9 cellular contexts compared by ENCODE assay signal in the genomic region with DNA sequence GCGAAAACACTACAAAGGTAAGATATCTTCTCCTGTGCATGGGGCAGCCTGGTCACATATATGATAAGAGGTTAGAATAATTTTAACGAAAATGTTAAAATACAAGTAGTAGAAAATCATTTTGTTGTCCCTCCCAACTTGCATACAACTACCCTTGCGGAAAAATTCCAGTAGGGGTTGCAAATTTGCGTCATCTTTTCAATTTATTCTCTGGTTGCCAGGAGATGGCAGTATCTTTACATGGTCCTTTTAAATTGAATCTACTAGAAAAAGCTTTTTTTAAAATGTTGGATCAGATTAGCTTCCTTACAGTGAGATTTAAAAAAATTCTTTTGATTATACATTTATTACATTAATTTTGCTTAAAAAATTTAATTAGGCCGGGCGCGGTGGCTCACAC. TPM values are rescaled to one million over a fixed set of nuclear protein-coding genes. Genes with fewer than 3 reads are reported as not detected.
DNase-seq lines count a peak whose midpoint lies in the region; ATAC-seq lines count a peak whose summit lies in the region.
"Had no signal": no experiment of that assay in that cellular context is flagged by ENCODE, and none has a peak within 500 bp of the region (broad histone marks: within the 10 kb centered on the region; RNA-seq: fewer than 3 reads in every experiment).

No MANE protein-coding gene starts in this region.

- ATAC-seq in activated CD4-positive, alpha-beta T cell treated with anti-CD3 and anti-CD28 coated beads for 36 hours, result no peak
- ATAC-seq in GM19324 (IDR thresholded peaks at IDR 0.05; ENCODE audit: low FRiP score, unreplicated experiment), result no peak

- peak; percentile 67 for DNase-seq in G401 (ENCODE audit: low spot score)
- DNase-seq in NAMALWA (ENCODE audit: low spot score), result peak; percentile 49
- DNase-seq in cerebellar cortex (ENCODE audit: low spot score), result peak; percentile 66
- DNase-seq in myocyte (ENCODE audit: low read depth), result peak; percentile 35
- no peak for DNase-seq in activated CD4-positive, alpha-beta T cell treated with anti-CD3 and anti-CD28 coated beads for 36 hours
- DNase-seq in activated CD8-positive, alpha-beta memory T cell treated with anti-CD3 and anti-CD28 coated beads, Interleukin-2, amount 50 U/mL, for 48 hours, result no peak
- no peak for DNase-seq in NCI-H526 (lab: John Stamatoyannopoulos, UW)
- DNase-seq: activated T-cell treated with anti-CD3 and anti-CD28 coated beads for 4 hours had no signal

- peaks cover 3% of the 10 kb centered on the region for H3K4me1 Mint-ChIP-seq in activated CD4-positive, alpha-beta T cell treated with anti-CD3 and anti-CD28 coated beads for 36 hours

- in situ Hi-C loops in G401 (cut with HindIII; ENCODE audit: low sequenced_read_pairs), result no loop called here

- no peak overlapping the region for H3K4me3 Mint-ChIP-seq in activated CD4-positive, alpha-beta T cell treated with anti-CD3 and anti-CD28 coated beads for 36 hours

- H3K36me3 Mint-ChIP-seq in activated CD4-positive, alpha-beta T cell treated with anti-CD3 and anti-CD28 coated beads for 36 hours (ENCODE audit: low read depth), result peaks cover 48% of the 10 kb centered on the region

- POLR2A ChIA-PET in activated CD4-positive, alpha-beta T cell treated with anti-CD3 and anti-CD28 coated beads for 36 hours (lab: Charles Lee), result no interaction called here

- CTCF ChIA-PET in activated CD4-positive, alpha-beta T cell treated with anti-CD3 and anti-CD28 coated beads for 36 hours (lab: Charles Lee), result interaction anchor here (0.7 kb wide), 1 partner anchor 103 kb away, joined by 3 read pairs; no protein-coding TSS in a partner anchor

- no peaks in the 10 kb centered on the region for H3K9me3 Mint-ChIP-seq in activated CD4-positive, alpha-beta T cell treated with anti-CD3 and anti-CD28 coated beads for 36 hours (ENCODE audit: low read depth)

- intact Hi-C loops in activated CD4-positive, alpha-beta T cell treated with anti-CD3 and anti-CD28 coated beads for 36 hours (cut with DNase I, micrococcal nuclease), result no loop called here

- no peaks in the 10 kb centered on the region for H3K27me3 Mint-ChIP-seq in activated CD4-positive, alpha-beta T cell treated with anti-CD3 and anti-CD28 coated beads for 36 hours

- H3K27ac Mint-ChIP-seq in activated CD4-positive, alpha-beta T cell treated with anti-CD3 and anti-CD28 coated beads for 36 hours, result no peak overlapping the region

RNA-seq across cellular contexts. Expression of gene S100PBP, which starts 10.9 kb away (rescaled TPM):
- 27.6 and 48.3 TPM in 2 replicates for total RNA-seq in G401 (2014; rRNA removed; shearing (Covaris generic))
- 18.4 and 27.9 TPM in 2 replicates for total RNA-seq in myocyte
- polyA plus RNA-seq in myocyte (2012), result 19.4 TPM
- 10 to 100 TPM; 27.9 to 34.3 TPM for total RNA-seq in activated CD4-positive, alpha-beta T cell treated with anti-CD3 and anti-CD28 coated beads for 36 hours

RNA-seq across cellular contexts. Expression of gene YARS1, which starts 11.2 kb away (rescaled TPM):
- total RNA-seq in G401 (2014; rRNA removed; shearing (Covaris generic)), result 121 and 140 TPM in 2 replicates
- 76.2 and 79.9 TPM in 2 replicates for total RNA-seq in myocyte
- 134 TPM for polyA plus RNA-seq in myocyte (2012)
- 100 to 1,000 TPM; 259 to 309 TPM for total RNA-seq in activated CD4-positive, alpha-beta T cell treated with anti-CD3 and anti-CD28 coated beads for 36 hours

RNA-seq across cellular contexts. Expression of gene FNDC5, which starts 42.4 kb away (rescaled TPM):
- total RNA-seq in G401 (2014; rRNA removed; shearing (Covaris generic)), result 39.4 and 56.4 TPM in 2 replicates
- 392 and 577 TPM in 2 replicates for total RNA-seq in myocyte
- polyA plus RNA-seq in myocyte (2012), result 369 TPM
- not detected for total RNA-seq in activated CD4-positive, alpha-beta T cell treated with anti-CD3 and anti-CD28 coated beads for 36 hours

RNA-seq across cellular contexts. Expression of gene HPCA, which starts 58.0 kb away (rescaled TPM):
- not detected in 2 replicates for total RNA-seq in G401 (2014; rRNA removed; shearing (Covaris generic))
- total RNA-seq in myocyte, result 0.88 TPM in 1 of 2 replicates, not detected in the other
- 0.24 TPM for polyA plus RNA-seq in myocyte (2012)
- under 1 TPM in 1 of 2 experiments, not detected in 1; 0.49 TPM for total RNA-seq in activated CD4-positive, alpha-beta T cell treated with anti-CD3 and anti-CD28 coated beads for 36 hours

Comparison
In these comparisons a context has a peak if more than half of its experiments do, and no peak if none do; other contexts are left out.
1. DNase-seq: peak in G401 (single experiment), NAMALWA (single experiment), cerebellar cortex (single experiment) and myocyte (single experiment); none in activated CD4-positive, alpha-beta T cell treated with anti-CD3 and anti-CD28 coated beads for 36 hours (single experiment), activated CD8-positive, alpha-beta memory T cell treated with anti-CD3 and anti-CD28 coated beads, Interleukin-2, amount 50 U/mL, for 48 hours (single experiment) and NCI-H526 (0 of 2).
2. RNA of gene FNDC5, which starts 42.4 kb away (total RNA-seq): 392 to 577 TPM in myocyte and 39.4 to 56.4 TPM in G401; not detected in activated CD4-positive, alpha-beta T cell treated with anti-CD3 and anti-CD28 coated beads for 36 hours; every median in the first group is over 10 times any median in the second.